8 cellular contexts compared by ENCODE assay signal in the genomic region with DNA sequence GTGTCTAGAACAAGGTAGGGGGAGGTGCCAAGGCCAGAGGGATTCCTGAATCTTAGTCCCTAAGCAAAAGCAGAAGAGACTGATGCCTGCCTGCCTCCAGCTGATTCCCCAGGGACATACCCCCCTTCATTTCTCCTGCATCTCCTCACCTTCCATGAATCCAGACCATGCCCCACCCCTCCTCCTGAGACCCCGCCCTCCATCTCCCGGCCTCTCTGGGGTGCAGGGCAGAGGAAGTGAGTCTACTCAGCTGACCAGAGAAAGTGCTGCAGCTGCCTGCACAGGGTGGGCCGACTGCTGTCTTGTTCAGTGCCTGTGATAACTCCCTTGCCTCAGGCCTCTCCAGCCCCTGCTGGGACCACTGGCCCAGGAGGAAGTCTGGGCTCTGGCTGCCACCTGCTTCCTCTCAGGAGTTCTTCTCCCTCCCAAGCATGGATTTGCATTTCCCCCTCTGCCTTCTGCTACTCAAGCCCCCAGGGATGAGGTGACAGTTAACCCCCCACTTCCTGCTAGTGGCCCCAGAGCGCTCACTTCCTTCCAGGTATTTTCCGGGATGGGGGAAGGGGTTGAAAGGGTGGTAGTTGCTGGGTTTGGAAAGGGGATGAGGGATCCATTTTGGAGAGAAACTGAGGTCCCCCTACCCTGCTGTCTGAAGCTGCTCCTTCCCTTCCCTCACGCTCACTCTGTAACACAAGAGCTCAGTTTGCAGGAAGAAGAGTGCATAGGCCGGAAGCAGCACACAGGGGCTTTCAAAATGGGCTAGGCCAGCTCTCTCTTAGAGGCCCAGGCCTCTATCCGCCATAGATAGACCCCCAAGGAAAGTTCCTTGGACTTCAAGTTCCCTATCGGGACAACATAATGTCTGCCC. TPM values are rescaled to one million over a fixed set of nuclear protein-coding genes. Genes with fewer than 3 reads are reported as not detected.
DNase-seq lines count a peak whose midpoint lies in the region; ATAC-seq and TF ChIP-seq lines count a peak whose summit lies in the region.

No MANE protein-coding gene starts in this region.

- no peak overlapping the region for H3K23ac ChIP-seq in mesenchymal stem cell (ENCODE audit: low read length in 2 of 2)

- peak overlapping the region; percentile 92 for H4K8ac ChIP-seq in mesenchymal stem cell (ENCODE audit: low read length)

- peak overlapping the region; percentile 94 for H3K4me3 ChIP-seq in GM12865 (ENCODE audit: low read depth, low read length)
- H3K4me3 ChIP-seq in choroid plexus epithelial cell (ENCODE audit: low read depth, low read length) = peak overlapping the region; percentile 16
- H3K4me3 ChIP-seq in mesenchymal stem cell (ENCODE audit: insufficient read depth in 1 of 2, low read depth in 1 of 2, low read length in 2 of 2) = peak overlapping the region in 1 of 2 experiments; percentile 59
- H3K4me3 ChIP-seq in suprapubic skin = peak overlapping the region; percentile 4

- H3K4ac ChIP-seq in mesenchymal stem cell (ENCODE audit: low read depth in 1 of 2, low read length in 2 of 2) = peak overlapping the region; percentile 19 to 32

- no peak overlapping the region for H2AK5ac ChIP-seq in mesenchymal stem cell (ENCODE audit: low read length, severe bottlenecking)

- H2BK5ac ChIP-seq in mesenchymal stem cell (ENCODE audit: low read depth, low read length, poor library complexity, severe bottlenecking) = no peak overlapping the region

- H3K9ac ChIP-seq in mesenchymal stem cell (ENCODE audit: low read length) = peak overlapping the region; percentile 63

- H2AFZ ChIP-seq in mesenchymal stem cell (ENCODE audit: low read depth, low read length) = peak overlapping the region; percentile 77

- H2BK120ac ChIP-seq in mesenchymal stem cell (ENCODE audit: low read depth, low read length) = no peak overlapping the region

- TF ChIP-seq CTCF in GM12865 (IDR thresholded peaks at IDR 0.05; ENCODE audit: insufficient read depth, low read depth, low read length, missing control alignments) (no peak), choroid plexus epithelial cell (conservative IDR thresholded peaks at IDR 0.05; ENCODE audit: low read depth, low read length) (no peak), suprapubic skin (IDR thresholded peaks at IDR 0.05) (no peak)

- H3K14ac ChIP-seq in mesenchymal stem cell (ENCODE audit: low read length in 2 of 2) = peak overlapping the region; percentile 2 to 9

- H2BK12ac ChIP-seq in mesenchymal stem cell (ENCODE audit: low read length in 2 of 2) = peak overlapping the region; percentile 10 to 61

- H3K79me1 ChIP-seq in mesenchymal stem cell (replicated peaks; ENCODE audit: low read length, poor library complexity, severe bottlenecking) = no peaks in the 10 kb centered on the region

- WGBS in mesenchymal stem cell = 57% methylated on average over 9 of the region's 9 CpGs
- 60% methylated on average over 8 of the region's 9 CpGs for WGBS in suprapubic skin

- no peaks in the 10 kb centered on the region for H3K9me3 ChIP-seq in mesenchymal stem cell (ENCODE audit: control insufficient read depth, low read length)
- no peaks in the 10 kb centered on the region for H3K9me3 ChIP-seq in suprapubic skin

- H3K18ac ChIP-seq in mesenchymal stem cell (ENCODE audit: low read depth in 1 of 2, low read length in 2 of 2) = peak overlapping the region; percentile 86 to 90

- TF ChIP-seq EP300 in suprapubic skin (IDR thresholded peaks at IDR 0.05) = no peak

- no peak overlapping the region for H2BK15ac ChIP-seq in mesenchymal stem cell (ENCODE audit: low read depth, poor library complexity, severe bottlenecking)

- TF ChIP-seq POLR2A in suprapubic skin (IDR thresholded peaks at IDR 0.05) = peak in 1 of 2 donors; percentile 18

- DNase-seq in GM12865 (ENCODE audit: low read depth) = peak; percentile 96
- DNase-seq in SKM-1 treated with dmso at 0.1 percent for 144 hours (lab: John Stamatoyannopoulos, UW; ENCODE audit: unreplicated experiment) = peak; percentile 82
- DNase-seq in choroid plexus epithelial cell (ENCODE audit: low read depth) = peak; percentile 62
- DNase-seq in mesenchymal stem cell = peak; percentile 64
- DNase-seq in suprapubic skin (ENCODE audit: low spot score in 2 of 2) = peak in 1 of 2 donors; percentile 79
- no peak for DNase-seq in NCI-H2081 treated with DMSO at 0.1 percent for 48 hours (lab: John Stamatoyannopoulos, UW)
- DNase-seq in germinal center (ENCODE audit: low spot score) = no peak

- peaks cover 8% of the 10 kb centered on the region in 2 experiments for H3K36me3 ChIP-seq in mesenchymal stem cell (ENCODE audit: control insufficient read depth in 1 of 2, insufficient read depth in 2 of 2, low read depth in 1 of 2, low read length in 2 of 2)
- peaks cover 8% of the 10 kb centered on the region for H3K36me3 ChIP-seq in suprapubic skin

- no peak overlapping the region for H3K4me2 ChIP-seq in mesenchymal stem cell (ENCODE audit: low read length, poor library complexity, severe bottlenecking)

- H4K91ac ChIP-seq in mesenchymal stem cell (ENCODE audit: low read length) = peak overlapping the region; percentile 92

- H3K27me3 ChIP-seq in mesenchymal stem cell (ENCODE audit: control insufficient read depth in 1 of 2, insufficient read depth in 1 of 2, low read length in 2 of 2) (no peaks in the 10 kb centered on the region), suprapubic skin (no peaks in the 10 kb centered on the region)

- H3K27ac ChIP-seq in mesenchymal stem cell (ENCODE audit: low read length, poor library complexity, severe bottlenecking) (peak overlapping the region; percentile 38), suprapubic skin (peak overlapping the region; percentile 79)

- peak; percentile 27 for ATAC-seq in HG03159 (IDR thresholded peaks at IDR 0.05; ENCODE audit: unreplicated experiment)

- H3K4me1 ChIP-seq in mesenchymal stem cell (ENCODE audit: control insufficient read depth, insufficient read depth, low read depth, low read length) = peaks cover 18% of the 10 kb centered on the region
- peaks cover 51% of the 10 kb centered on the region for H3K4me1 ChIP-seq in suprapubic skin

RNA-seq across cellular contexts. Expression of a gene that starts 10.5 kb away (rescaled TPM):
- 0.23 TPM for polyA plus RNA-seq in mesenchymal stem cell (2013, experiment 1 of 2)
- polyA plus RNA-seq in mesenchymal stem cell (2013, experiment 2 of 2) = 0.27 TPM
- 10 to 100 TPM in 2 of 4 donors, 1 to 10 TPM in 2; 6.8 to 26.9 (median 12.4) TPM for total RNA-seq in suprapubic skin

RNA-seq across cellular contexts. Expression of a gene that starts 12.9 kb away (rescaled TPM):
- 68.0 TPM for polyA plus RNA-seq in mesenchymal stem cell (2013, experiment 1 of 2)
- 70.8 TPM for polyA plus RNA-seq in mesenchymal stem cell (2013, experiment 2 of 2)
- 10 to 100 TPM; 33.8 to 48.3 (median 40.3) TPM for total RNA-seq in suprapubic skin

RNA-seq across cellular contexts. Expression of a gene that starts 58.4 kb away (rescaled TPM):
- polyA plus RNA-seq in mesenchymal stem cell (2013, experiment 1 of 2) = not detected
- polyA plus RNA-seq in mesenchymal stem cell (2013, experiment 2 of 2) = not detected
- total RNA-seq in suprapubic skin = not detected

Comparison
In these comparisons a context has a peak if more than half of its experiments do, and no peak if none do; other contexts are left out.
1. DNase-seq: peak in GM12865 (single experiment), SKM-1 treated with dmso at 0.1 percent for 144 hours (single experiment), choroid plexus epithelial cell (single experiment) and mesenchymal stem cell (single experiment); none in NCI-H2081 treated with DMSO at 0.1 percent for 48 hours (single experiment) and germinal center (single experiment).